Comparison of ENCODE assay signal across 1 cellular context in the genomic region with DNA sequence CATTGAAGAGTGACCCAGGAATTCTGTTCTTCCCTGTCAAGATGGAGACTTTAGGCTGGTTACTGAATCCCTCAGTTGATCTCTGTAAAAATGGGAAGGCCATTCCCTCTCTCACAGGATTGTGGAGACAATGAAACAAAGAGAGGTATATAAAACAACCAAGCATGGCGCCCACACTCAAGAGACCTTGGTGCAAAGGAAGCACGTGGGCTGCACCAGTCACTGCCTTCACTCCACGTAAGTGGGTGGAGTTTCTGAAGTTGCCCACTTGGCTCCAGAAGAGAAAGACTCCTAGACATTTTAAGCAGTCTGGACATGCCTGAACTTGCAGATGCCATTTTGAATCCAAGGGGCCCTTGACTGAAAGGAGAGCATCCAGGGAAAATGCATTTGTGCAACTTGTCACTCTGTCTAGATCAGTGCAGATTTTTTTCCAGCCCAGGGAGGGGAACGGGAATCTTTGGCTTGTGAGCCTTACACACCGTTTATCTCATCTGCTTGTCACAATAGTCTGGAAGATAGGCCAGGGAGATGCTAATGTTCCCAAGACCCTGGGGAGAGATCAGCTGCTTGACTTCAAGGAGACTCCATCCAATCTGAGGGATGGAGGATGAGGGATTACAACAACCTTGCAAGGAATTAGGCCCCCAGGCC.
TF ChIP-seq lines count a peak whose summit lies in the region.

No MANE protein-coding gene starts in this region.

TF ChIP-seq in IMR-90, 13 proteins besides CTCF, POLR2A, EP300 and RAD21 (continued from another document):
- TF ChIP-seq, protein P1, sequence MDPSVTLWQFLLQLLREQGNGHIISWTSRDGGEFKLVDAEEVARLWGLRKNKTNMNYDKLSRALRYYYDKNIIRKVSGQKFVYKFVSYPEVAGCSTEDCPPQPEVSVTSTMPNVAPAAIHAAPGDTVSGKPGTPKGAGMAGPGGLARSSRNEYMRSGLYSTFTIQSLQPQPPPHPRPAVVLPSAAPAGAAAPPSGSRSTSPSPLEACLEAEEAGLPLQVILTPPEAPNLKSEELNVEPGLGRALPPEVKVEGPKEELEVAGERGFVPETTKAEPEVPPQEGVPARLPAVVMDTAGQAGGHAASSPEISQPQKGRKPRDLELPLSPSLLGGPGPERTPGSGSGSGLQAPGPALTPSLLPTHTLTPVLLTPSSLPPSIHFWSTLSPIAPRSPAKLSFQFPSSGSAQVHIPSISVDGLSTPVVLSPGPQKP (IDR thresholded peaks at IDR 0.05; ENCODE audit: borderline replicate concordance, low read depth, low read length), result no peak
- TF ChIP-seq BHLHE40 (IDR thresholded peaks at IDR 0.05; ENCODE audit: low read depth, low read length), result no peak
